ENCODE assay signal across 23 cellular contexts in genomic region chr2:106561803-106562202, GRCh38.
DNase-seq lines count a peak whose midpoint lies in the region; FAIRE-seq and TF ChIP-seq lines count a peak whose summit lies in the region.
"Had no signal": no experiment of that assay in that cellular context is flagged by ENCODE, and none has a peak within 500 bp of the region (broad histone marks: within the 10 kb centered on the region; RNA-seq: fewer than 3 reads in every experiment).

No MANE protein-coding gene starts in this region.

- H3K4me3 ChIP-seq in esophagus muscularis mucosa (no peak overlapping the region), uterus (no peak overlapping the region)
- H3K4me3 ChIP-seq: BLaER1 treated with 17β-estradiol and CSF1 and Interleukin-3, amounts not matched to agents 10 nM and 100 nM; upper lobe of left lung had no signal

- H3K27me3 Mint-ChIP-seq in nephron (ENCODE audit: low read depth) = peaks cover 5% of the 10 kb centered on the region

- no peaks in the 10 kb centered on the region for H3K27me3 ChIP-seq in esophagus muscularis mucosa
- no peaks in the 10 kb centered on the region for H3K27me3 ChIP-seq in uterus
- H3K27me3 ChIP-seq: BLaER1 treated with 17β-estradiol and CSF1 and Interleukin-3, amounts not matched to agents 10 nM and 100 nM; foreskin keratinocyte; upper lobe of left lung had no signal

- peaks cover 2% of the 10 kb centered on the region for H3K36me3 Mint-ChIP-seq in nephron (ENCODE audit: low read depth)
- H3K36me3 Mint-ChIP-seq: natural killer cell treated with Interleukin-12 subunit alpha and Interleukin-12 subunit beta and Interleukin-15 and Interleukin-18, amount 100 ng/mL, for 72 hours had no signal

- peaks cover 14% of the 10 kb centered on the region for H3K9me3 Mint-ChIP-seq in nephron
- H3K9me3 Mint-ChIP-seq: natural killer cell treated with Interleukin-12 subunit alpha and Interleukin-12 subunit beta and Interleukin-15 and Interleukin-18, amount 100 ng/mL, for 72 hours had no signal

- no peak overlapping the region for H3K4me3 Mint-ChIP-seq in nephron
- H3K4me3 Mint-ChIP-seq: natural killer cell treated with Interleukin-12 subunit alpha and Interleukin-12 subunit beta and Interleukin-15 and Interleukin-18, amount 100 ng/mL, for 72 hours; T-helper 17 cell had no signal

- TF ChIP-seq POLR2A in esophagus muscularis mucosa (IDR thresholded peaks at IDR 0.05; ENCODE audit: low read depth) = no peak
- no peak for TF ChIP-seq POLR2A in uterus (IDR thresholded peaks at IDR 0.05)

- no peak for FAIRE-seq in D721Med (lab: Jason Lieb, UNC)
- FAIRE-seq: A204.1, small intestine had no signal

- TF ChIP-seq CTCF in esophagus muscularis mucosa (IDR thresholded peaks at IDR 0.05) = no peak
- no peak for TF ChIP-seq CTCF in nephron (IDR thresholded peaks at IDR 0.05; ENCODE audit: unreplicated experiment in 3 of 3)
- no peak for TF ChIP-seq CTCF in uterus (IDR thresholded peaks at IDR 0.05)
- TF ChIP-seq CTCF in D721Med (IDR thresholded peaks at IDR 0.05; ENCODE audit: insufficient read depth, missing control alignments) = no peak

- peak; percentile 13 for DNase-seq in activated CD8-positive, alpha-beta memory T cell treated with anti-CD3 and anti-CD28 coated beads for 24 hours
- DNase-seq in activated CD8-positive, alpha-beta memory T cell treated with anti-CD3 and anti-CD28 coated beads, Interleukin-2, amount 50 U/mL, for 4 hours = no peak
- DNase-seq in esophagus muscularis mucosa (ENCODE audit: extremely low spot score) (no peak), uterus (no peak), D721Med (ENCODE audit: insufficient read length, low spot score) (no peak)
- DNase-seq in activated CD4-positive, alpha-beta T cell treated with anti-CD3 and anti-CD28 coated beads for 4 hours = no peak
- no peak for DNase-seq in central memory CD4-positive, alpha-beta T cell
- DNase-seq: activated effector memory CD4-positive, alpha-beta T cell treated with anti-CD3 and anti-CD28 coated beads, Interleukin-2, amount 50 U/mL, for 16 hours; foreskin keratinocyte; GDM1; mesendoderm; NCI-H187; NCI-H2227 treated with DMSO at 0.1 percent for 48 hours; PC-3; SIG-M5; small intestine; stimulated activated naive CD4-positive, alpha-beta T cell treated with Interleukin-2 at 50 U/mL for 16 hours; T-helper 17 cell; upper lobe of left lung had no signal

- 67% methylated on average over 4 of the region's 4 CpGs for WGBS in esophagus muscularis mucosa

- H3K27ac ChIP-seq in esophagus muscularis mucosa (replicated peaks in 1 of 4) (peak overlapping the region; percentile 54 to 69 (median 62)), uterus (peak overlapping the region; percentile 3 to 53)
- H3K27ac ChIP-seq: BLaER1 treated with 17β-estradiol and CSF1 and Interleukin-3, amounts not matched to agents 10 nM and 100 nM; foreskin keratinocyte; upper lobe of left lung had no signal

- H3K4me1 ChIP-seq in esophagus muscularis mucosa (peaks cover 23 to 61% (median 55%) of the 10 kb centered on the region in 4 donors), uterus (no peaks in the 10 kb centered on the region)
- H3K4me1 ChIP-seq: upper lobe of left lung had no signal

- no peak for TF ChIP-seq EP300 in esophagus muscularis mucosa (IDR thresholded peaks at IDR 0.05)

- H3K4me1 Mint-ChIP-seq in nephron = peaks cover 54% of the 10 kb centered on the region

- peak overlapping the region; percentile 79 to 89 (median 86) for H3K27ac Mint-ChIP-seq in nephron
- H3K27ac Mint-ChIP-seq: natural killer cell treated with Interleukin-12 subunit alpha and Interleukin-12 subunit beta and Interleukin-15 and Interleukin-18, amount 100 ng/mL, for 72 hours; T-helper 17 cell had no signal

- intact Hi-C loops in esophagus muscularis mucosa (cut with DNase I) = no loop called here
- intact Hi-C loops in uterus (cut with DNase I; ENCODE audit: low total_unique reads) = no loop called here

- H3K9me3 ChIP-seq in esophagus muscularis mucosa = no peaks in the 10 kb centered on the region
- no peaks in the 10 kb centered on the region for H3K9me3 ChIP-seq in uterus
- H3K9me3 ChIP-seq: upper lobe of left lung had no signal

- H3K36me3 ChIP-seq in esophagus muscularis mucosa (no peaks in the 10 kb centered on the region), uterus (no peaks in the 10 kb centered on the region)
- H3K36me3 ChIP-seq: BLaER1 treated with 17β-estradiol and CSF1 and Interleukin-3, amounts not matched to agents 10 nM and 100 nM; upper lobe of left lung had no signal
